Comparison of ENCODE assay signal across 9 cellular contexts in the genomic region with DNA sequence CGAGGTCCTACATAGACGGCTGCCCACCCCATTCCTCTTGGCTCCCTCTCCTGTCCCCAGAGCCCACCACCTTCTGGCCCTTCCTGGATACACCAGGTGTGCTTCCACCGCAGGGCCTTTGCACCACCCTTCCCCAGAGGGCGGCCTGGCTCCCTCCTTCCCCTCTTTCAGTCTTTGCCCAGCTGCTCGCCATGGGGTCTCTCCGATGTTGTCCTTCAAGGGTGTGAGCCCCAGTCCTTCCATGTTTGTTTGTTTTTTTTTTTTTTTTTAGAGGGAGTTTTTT. TPM values are rescaled to one million over a fixed set of nuclear protein-coding genes. Genes with fewer than 3 reads are reported as not detected.
DNase-seq lines count a peak whose midpoint lies in the region; ATAC-seq and TF ChIP-seq lines count a peak whose summit lies in the region.
"Had no signal": no experiment of that assay in that cellular context is flagged by ENCODE, and none has a peak within 500 bp of the region (broad histone marks: within the 10 kb centered on the region; RNA-seq: fewer than 3 reads in every experiment).

No MANE protein-coding gene starts in this region.

- peaks cover 12% of the 10 kb centered on the region for H3K4me1 Mint-ChIP-seq in Caco-2 (ENCODE audit: low read depth, unreplicated experiment)

- POLR2A ChIA-PET in Caco-2 (lab: Charles Lee), result no interaction called here

- H3K27ac ChIP-seq in MM.1S (ENCODE audit: low read length), result no peak overlapping the region
- no peak overlapping the region for H3K27ac ChIP-seq in duodenal mucosa (ENCODE audit: low read depth, low read length)
- peak overlapping the region; percentile 99 for H3K27ac ChIP-seq in parathyroid adenoma

- TF ChIP-seq CTCF in Caco-2 (IDR thresholded peaks at IDR 0.05; ENCODE audit: insufficient read depth in 1 of 2, low read depth in 1 of 2, low read length in 1 of 2, severe bottlenecking in 1 of 2, unreplicated experiment in 1 of 2) (no peak), MM.1S (IDR thresholded peaks at IDR 0.05; ENCODE audit: low read length) (no peak), parathyroid adenoma (IDR thresholded peaks at IDR 0.05) (no peak)

- peaks cover 21% of the 10 kb centered on the region for H3K4me1 ChIP-seq in Caco-2
- H3K4me1 ChIP-seq in MM.1S (ENCODE audit: low read length), result peaks cover 20% of the 10 kb centered on the region
- H3K4me1 ChIP-seq in duodenal mucosa (ENCODE audit: control insufficient read depth in 1 of 2, insufficient read depth in 2 of 2, low read length in 2 of 2), result peaks cover 24 to 47% of the 10 kb centered on the region in 2 donors
- peaks cover 31% of the 10 kb centered on the region for H3K4me1 ChIP-seq in parathyroid adenoma

- no peak overlapping the region for H3K4me3 Mint-ChIP-seq in Caco-2 (ENCODE audit: unreplicated experiment)

- no peaks in the 10 kb centered on the region for H4K20me1 ChIP-seq in MM.1S (ENCODE audit: insufficient read depth, low read length)

- ATAC-seq in GM21723 (IDR thresholded peaks at IDR 0.05; ENCODE audit: unreplicated experiment), result no peak

- H3K79me2 ChIP-seq in MM.1S (ENCODE audit: low read length) (peaks cover 28% of the 10 kb centered on the region), parathyroid adenoma (peaks cover 44% of the 10 kb centered on the region)

- H3K27me3 ChIP-seq in Caco-2 (replicated peaks; ENCODE audit: control insufficient read depth, insufficient read depth, low read length), result no peaks in the 10 kb centered on the region
- H3K27me3 ChIP-seq in MM.1S (replicated peaks; ENCODE audit: insufficient read depth, low read length), result no peaks in the 10 kb centered on the region
- no peaks in the 10 kb centered on the region for H3K27me3 ChIP-seq in duodenal mucosa (ENCODE audit: control insufficient read depth in 1 of 2, insufficient read depth in 2 of 2, low read length in 2 of 2)
- H3K27me3 ChIP-seq in parathyroid adenoma (ENCODE audit: control insufficient read depth, insufficient read depth, low read length), result no peaks in the 10 kb centered on the region

- H3K4me2 ChIP-seq in MM.1S (ENCODE audit: low read depth, low read length) (peak overlapping the region; percentile 99), parathyroid adenoma (ENCODE audit: low read length) (peak overlapping the region; percentile 99)

- no peak for DNase-seq in Caco-2
- DNase-seq in MM.1S, result no peak
- no peak for DNase-seq in effector CD4-positive, alpha-beta T cell
- DNase-seq in GM19240 (ENCODE audit: insufficient read length, low spot score), result no peak
- DNase-seq in activated CD4-positive, alpha-beta T cell treated with anti-CD3 and anti-CD28 coated beads, Interleukin-2, amount 50 U/mL, for 48 hours, result no peak
- DNase-seq: DMS79 treated with DMSO at 0.1 percent for 48 hours had no signal

- H3K27me3 Mint-ChIP-seq in Caco-2 (ENCODE audit: insufficient read depth, unreplicated experiment), result no peaks in the 10 kb centered on the region

- CTCF ChIA-PET in Caco-2 (lab: Charles Lee), result no interaction called here

- peaks cover 11% of the 10 kb centered on the region for H3K36me3 Mint-ChIP-seq in Caco-2 (ENCODE audit: insufficient read depth, unreplicated experiment)

- no peak overlapping the region; the same call in 1 of the 2 replicates for H3K9ac ChIP-seq in MM.1S (ENCODE audit: low read length)
- H3K9ac ChIP-seq in duodenal mucosa (ENCODE audit: low read depth in 1 of 2, low read length in 2 of 2), result peak overlapping the region; percentile 69
- no peak overlapping the region for H3K9ac ChIP-seq in parathyroid adenoma

- H3K36me3 ChIP-seq in Caco-2 (ENCODE audit: control insufficient read depth, insufficient read depth, low read length), result 0 out of 2 replicates have a peak, but pooled peaks cover 1% of the 10 kb centered on the region
- peaks cover 5% of the 10 kb centered on the region; the same call in 1 of the 2 replicates for H3K36me3 ChIP-seq in MM.1S (replicated peaks; ENCODE audit: insufficient read depth, low read length)
- peaks cover 10 to 25% of the 10 kb centered on the region in 2 donors for H3K36me3 ChIP-seq in duodenal mucosa (ENCODE audit: control insufficient read depth in 1 of 2, insufficient read depth in 2 of 2, low read length in 2 of 2)
- H3K36me3 ChIP-seq in parathyroid adenoma (ENCODE audit: control insufficient read depth, insufficient read depth, low read length), result no peaks in the 10 kb centered on the region

- H3K9me3 ChIP-seq in Caco-2 (no peaks in the 10 kb centered on the region), MM.1S (replicated peaks; ENCODE audit: insufficient read depth, low read length) (no peaks in the 10 kb centered on the region), duodenal mucosa (ENCODE audit: control insufficient read depth in 1 of 2, low read length in 2 of 2) (no peaks in the 10 kb centered on the region), parathyroid adenoma (ENCODE audit: control insufficient read depth, low read length) (no peaks in the 10 kb centered on the region)

- peaks cover 34% of the 10 kb centered on the region for H3F3A ChIP-seq in MM.1S (ENCODE audit: insufficient read depth, low read length)

- H3K9me3 Mint-ChIP-seq in Caco-2 (ENCODE audit: unreplicated experiment), result no peaks in the 10 kb centered on the region

- no peaks in the 10 kb centered on the region for H3K9me2 ChIP-seq in MM.1S (replicated peaks; ENCODE audit: insufficient read depth, low read length)

- no TSS peak for BruUV-seq in Caco-2 (replicated peaks; lab: Mats Ljungman, UMichigan)

- H3K4me3 ChIP-seq in Caco-2 (ENCODE audit: low read depth, low read length), result no peak overlapping the region
- peak overlapping the region; percentile 91 for H3K4me3 ChIP-seq in MM.1S (ENCODE audit: low read length)
- H3K4me3 ChIP-seq in duodenal mucosa (ENCODE audit: low read depth in 1 of 2, low read length in 2 of 2), result peak overlapping the region; percentile 76 to 91
- peak overlapping the region; percentile 92 for H3K4me3 ChIP-seq in parathyroid adenoma (ENCODE audit: low read depth, low read length)

- H3K27ac Mint-ChIP-seq in Caco-2 (ENCODE audit: unreplicated experiment), result peak overlapping the region; percentile 23

- intact Hi-C loops in Caco-2 (cut with micrococcal nuclease; ENCODE audit: unreplicated experiment), result no loop called here

- H2AFZ ChIP-seq in MM.1S (ENCODE audit: low read length), result no peak overlapping the region
- no peak overlapping the region for H2AFZ ChIP-seq in parathyroid adenoma

RNA-seq across cellular contexts. Expression of a gene that starts 4.1 kb away (rescaled TPM):
- 61.4 and 70.5 TPM in 2 replicates for total RNA-seq in Caco-2 (2022)

RNA-seq across cellular contexts. Expression of a gene that starts 44.5 kb away (rescaled TPM):
- 37.1 and 46.0 TPM in 2 replicates for total RNA-seq in Caco-2 (2022)

RNA-seq across cellular contexts. Expression of a gene that starts 44.6 kb away (rescaled TPM):
- total RNA-seq in Caco-2 (2022), result 39.5 and 42.8 TPM in 2 replicates

Comparison
In these comparisons a context has a peak if more than half of its experiments do, and no peak if none do; other contexts are left out.
1. H3K9ac ChIP-seq: peak in duodenal mucosa (2 of 2); none in MM.1S (single experiment) and parathyroid adenoma (single experiment).